Comparison of ENCODE assay signal across 23 cellular contexts in the genomic region with DNA sequence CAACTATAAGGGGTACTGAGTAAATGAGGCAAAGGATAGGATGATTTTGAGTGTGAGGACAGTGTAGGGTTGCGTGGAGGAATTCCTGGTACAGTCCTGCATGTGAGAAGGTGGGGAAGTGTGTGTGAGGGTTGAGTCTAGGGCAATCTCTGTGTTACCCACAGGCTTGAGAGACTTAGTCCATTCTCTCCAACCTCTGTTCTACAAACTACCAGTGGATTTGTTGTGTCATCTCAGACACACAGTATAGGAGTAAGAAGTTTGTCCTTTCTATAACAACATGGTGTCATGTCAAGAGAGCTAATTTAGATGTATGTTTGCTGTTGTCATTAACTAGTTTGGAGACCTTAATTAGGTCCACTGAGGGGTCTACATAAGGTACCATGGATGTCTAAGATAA.
"Had no signal": no experiment of that assay in that cellular context is flagged by ENCODE, and none has a peak within 500 bp of the region (broad histone marks: within the 10 kb centered on the region; RNA-seq: fewer than 3 reads in every experiment).

No MANE protein-coding gene starts in this region.

- H3K4me1 ChIP-seq: right atrium auricular region, upper lobe of left lung had no signal

- H3K9me3 ChIP-seq: heart right ventricle, left ventricle myocardium inferior, mucosa of descending colon, ovary, right atrium auricular region, tibial nerve had no signal

- DNase-seq: heart right ventricle; islet precursor cell; left ventricle myocardium inferior; midbrain; mucosa of descending colon; naive thymus-derived CD4-positive, alpha-beta T cell; ovary; spleen; stimulated activated CD4-positive, alpha-beta T cell treated with anti-CD3 and anti-CD28 coated beads, Interleukin-4, amount 100 ng/mL, for 24 hours; stimulated activated naive CD4-positive, alpha-beta T cell treated with Interleukin-2 at 50 U/mL for 16 hours; stimulated activated naive CD8-positive, alpha-beta T cell treated with anti-CD3 and anti-CD28 coated beads, Interleukin-15, amount 100 ng/mL, for 72 hours; substantia nigra had no signal

- H3K27ac Mint-ChIP-seq: memory B cell; naive thymus-derived CD4-positive, alpha-beta T cell; natural killer cell treated with Interleukin-12 subunit alpha and Interleukin-12 subunit beta and Interleukin-15 and Interleukin-18, amount 100 ng/mL, for 72 hours; progenitor cell of endocrine pancreas; stimulated activated memory B cell treated with anti-CD40 and anti-IgM and Interleukin-4, amounts not matched to agents 10 μg/mL and 1 μg/mL and 100 μg/mL, for 72 hours; stimulated activated naive CD8-positive, alpha-beta T cell treated with anti-CD3 and anti-CD28 coated beads, Interleukin-15, amount 100 ng/mL, for 72 hours had no signal

- H3K4me3 Mint-ChIP-seq: memory B cell; naive thymus-derived CD4-positive, alpha-beta T cell; natural killer cell treated with Interleukin-12 subunit alpha and Interleukin-12 subunit beta and Interleukin-15 and Interleukin-18, amount 100 ng/mL, for 72 hours; stimulated activated memory B cell treated with anti-CD40 and anti-IgM and Interleukin-4, amounts not matched to agents 10 μg/mL and 1 μg/mL and 100 μg/mL, for 72 hours; stimulated activated naive CD8-positive, alpha-beta T cell treated with anti-CD3 and anti-CD28 coated beads, Interleukin-15, amount 100 ng/mL, for 72 hours had no signal

- H3K4me2 ChIP-seq: hepatocyte had no signal

- H3K79me2 ChIP-seq: hepatocyte had no signal

- H3K27me3 ChIP-seq: heart right ventricle, hepatocyte, ovary, right atrium auricular region, spleen, tibial nerve, upper lobe of left lung had no signal

- H2AFZ ChIP-seq: hepatocyte had no signal

- H3K27ac ChIP-seq: heart right ventricle, hepatocyte, left ventricle myocardium inferior, ovary, right atrium auricular region, spleen, tibial nerve, upper lobe of left lung had no signal

- H3K27me3 Mint-ChIP-seq: memory B cell; naive thymus-derived CD4-positive, alpha-beta T cell; natural killer cell treated with Interleukin-12 subunit alpha and Interleukin-12 subunit beta and Interleukin-15 and Interleukin-18, amount 100 ng/mL, for 72 hours; progenitor cell of endocrine pancreas; stimulated activated memory B cell treated with anti-CD40 and anti-IgM and Interleukin-4, amounts not matched to agents 10 μg/mL and 1 μg/mL and 100 μg/mL, for 72 hours; stimulated activated naive CD8-positive, alpha-beta T cell treated with anti-CD3 and anti-CD28 coated beads, Interleukin-15, amount 100 ng/mL, for 72 hours had no signal

- H3K36me3 Mint-ChIP-seq: memory B cell; natural killer cell treated with Interleukin-12 subunit alpha and Interleukin-12 subunit beta and Interleukin-15 and Interleukin-18, amount 100 ng/mL, for 72 hours; stimulated activated memory B cell treated with anti-CD40 and anti-IgM and Interleukin-4, amounts not matched to agents 10 μg/mL and 1 μg/mL and 100 μg/mL, for 72 hours had no signal

- H3K9me3 Mint-ChIP-seq: memory B cell; natural killer cell treated with Interleukin-12 subunit alpha and Interleukin-12 subunit beta and Interleukin-15 and Interleukin-18, amount 100 ng/mL, for 72 hours; stimulated activated memory B cell treated with anti-CD40 and anti-IgM and Interleukin-4, amounts not matched to agents 10 μg/mL and 1 μg/mL and 100 μg/mL, for 72 hours had no signal

- H3K36me3 ChIP-seq: left ventricle myocardium inferior, ovary, right atrium auricular region, upper lobe of left lung had no signal

- H3K4me3 ChIP-seq: heart right ventricle, hepatocyte, left ventricle myocardium inferior, lung, mucosa of descending colon, ovary, right atrium auricular region, skin epidermis, spleen, tibial nerve, upper lobe of left lung had no signal

- H3K4me1 Mint-ChIP-seq: stimulated activated memory B cell treated with anti-CD40 and anti-IgM and Interleukin-4, amounts not matched to agents 10 μg/mL and 1 μg/mL and 100 μg/mL, for 72 hours; stimulated activated naive CD8-positive, alpha-beta T cell treated with anti-CD3 and anti-CD28 coated beads, Interleukin-15, amount 100 ng/mL, for 72 hours had no signal

- ATAC-seq: heart right ventricle; mucosa of descending colon; naive thymus-derived CD4-positive, alpha-beta T cell; natural killer cell treated with Interleukin-12 subunit alpha and Interleukin-12 subunit beta and Interleukin-15 and Interleukin-18, amount 100 ng/mL, for 72 hours; sciatic nerve; stimulated activated memory B cell treated with anti-CD40 and anti-IgM and Interleukin-4, amounts not matched to agents 10 μg/mL and 1 μg/mL and 100 μg/mL, for 72 hours; stimulated activated naive CD8-positive, alpha-beta T cell treated with anti-CD3 and anti-CD28 coated beads, Interleukin-15, amount 100 ng/mL, for 72 hours had no signal
